Comparison of ENCODE assay signal across 21 cellular contexts in the genomic region with DNA sequence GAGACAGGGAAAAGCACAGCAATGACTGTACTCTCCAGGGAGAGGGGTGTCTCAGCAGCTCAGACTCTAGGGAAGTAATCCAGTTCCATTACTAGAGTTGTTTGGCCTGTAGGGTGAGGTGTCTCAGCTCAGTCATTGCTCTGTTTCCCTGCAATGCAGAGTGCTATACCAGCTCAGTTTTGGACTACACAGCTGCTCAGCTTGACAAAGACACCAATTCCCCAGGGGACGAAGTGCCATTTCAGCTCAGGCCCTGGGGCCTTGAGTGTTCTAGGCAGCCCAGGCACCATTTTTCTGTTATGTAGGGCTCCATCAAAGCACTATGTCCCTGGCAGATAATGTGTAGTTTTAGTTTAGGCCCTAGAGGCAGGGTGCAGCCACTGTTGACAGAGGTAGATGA. TPM values are rescaled to one million over a fixed set of nuclear protein-coding genes. Genes with fewer than 3 reads are reported as not detected.
"Had no signal": no experiment of that assay in that cellular context is flagged by ENCODE, and none has a peak within 500 bp of the region (broad histone marks: within the 10 kb centered on the region; RNA-seq: fewer than 3 reads in every experiment).

No MANE protein-coding gene starts in this region.

- H3K36me3 ChIP-seq: esophagus muscularis mucosa, heart right ventricle, tibial nerve, vagina had no signal

- H3K27ac ChIP-seq: esophagus muscularis mucosa, heart right ventricle, tibial nerve, vagina had no signal

- H3K27me3 ChIP-seq: esophagus muscularis mucosa, tibial nerve, vagina had no signal

- H3K9me3 ChIP-seq: mucosa of descending colon, vagina had no signal

- ATAC-seq: activated CD4-positive, CD25-positive, alpha-beta regulatory T cell treated with anti-CD3 and anti-CD28 coated beads, Interleukin-2, amount 50 U/mL, for 24 hours; heart right ventricle; mucosa of descending colon had no signal

- H3K4me1 ChIP-seq: esophagus muscularis mucosa, heart right ventricle, tibial nerve, vagina had no signal

- H3K4me3 ChIP-seq: esophagus muscularis mucosa, heart right ventricle, mucosa of descending colon, tibial nerve, vagina had no signal

- DNase-seq: activated CD8-positive, alpha-beta memory T cell treated with anti-CD3 and anti-CD28 coated beads for 24 hours; activated gamma-delta T cell treated with Interleukin-2 at 50 U/mL for 16 hours; cerebellar nuclear complex; cortex of kidney; effector CD4-positive, alpha-beta T cell; heart right ventricle; immature natural killer cell; kidney glomerular epithelial cell; mesenchymal stem cell; mucosa of descending colon; naive B cell; stimulated activated CD4-positive, alpha-beta T cell treated with anti-CD3 and anti-CD28 coated beads, Interleukin-12 subunit alpha, Interleukin-12 subunit beta, amount 100 ng/mL, for 4 hours; stimulated activated CD4-positive, alpha-beta T cell treated with anti-CD3 and anti-CD28 coated beads, Interleukin-2, amount 100 ng/mL, for 24 hours had no signal

RNA-seq across cellular contexts. Expression of gene CALCB, which starts 18.2 kb away (rescaled TPM):
- total RNA-seq: esophagus muscularis mucosa, neural crest cell, osteoblast, progenitor cell of endocrine pancreas had no signal

RNA-seq across cellular contexts. Expression of gene INSC, which starts 23.1 kb away (rescaled TPM):
- total RNA-seq: activated T-helper 1 cell treated with anti-CD3 and anti-CD28 coated beads, Interleukin-12 subunit alpha, Interleukin-12 subunit beta, Interleukin-2, Interleukin-4 antibody, amounts not matched to agents 30 ng/mL and 10 ng/mL and 1 ng/mL, durations not matched to agents 14 hours and 24 hours and 36 hours; progenitor cell of endocrine pancreas had no signal
